ENCODE assay signal across 1 cellular context in genomic region chr6:116631379-116631990, GRCh38.
TF ChIP-seq lines count a peak whose summit lies in the region.

No MANE protein-coding gene starts in this region.

TF ChIP-seq in HepG2, 621 proteins besides CTCF, POLR2A, EP300 and RAD21 (continued from another document):
- no peak for TF ChIP-seq ZBTB40 (IDR thresholded peaks at IDR 0.05)
- peak; percentile 79; the same call in 1 of the 2 replicates for TF ChIP-seq ZBTB40 (CRISPR knock-in tag; IDR thresholded peaks at IDR 0.05)
- TF ChIP-seq ZNF274 (CRISPR knock-in tag; IDR thresholded peaks at IDR 0.05): no peak
- TF ChIP-seq HDAC1 (CRISPR knock-in tag; IDR thresholded peaks at IDR 0.05): peak; percentile 94
- peak; percentile 99 for TF ChIP-seq SOX5 (CRISPR knock-in tag; IDR thresholded peaks at IDR 0.05; ENCODE audit: borderline replicate concordance)
- no peak for TF ChIP-seq ZNF34 (CRISPR knock-in tag; IDR thresholded peaks at IDR 0.05; ENCODE audit: borderline replicate concordance)
- TF ChIP-seq SAP130 (CRISPR knock-in tag; IDR thresholded peaks at IDR 0.05; ENCODE audit: low read depth): peak; percentile 98
- peak; percentile 99 for TF ChIP-seq TBX2 (CRISPR knock-in tag; IDR thresholded peaks at IDR 0.05; ENCODE audit: borderline replicate concordance)
- TF ChIP-seq ZNF552 (CRISPR knock-in tag; IDR thresholded peaks at IDR 0.05; ENCODE audit: borderline replicate concordance): peak; percentile 31; the same call in 1 of the 2 replicates
- peak; percentile 92 for TF ChIP-seq PHF21A (CRISPR knock-in tag; IDR thresholded peaks at IDR 0.05)
- peak; percentile 95 for TF ChIP-seq KDM6A (CRISPR knock-in tag; IDR thresholded peaks at IDR 0.05; ENCODE audit: low read depth)
- TF ChIP-seq TP53 (CRISPR knock-in tag; conservative IDR thresholded peaks at IDR 0.05): 0 out of 2 replicates have a peak, but pooled peaks have one; percentile 42
